1 cellular context compared by ENCODE assay signal in the genomic region with DNA sequence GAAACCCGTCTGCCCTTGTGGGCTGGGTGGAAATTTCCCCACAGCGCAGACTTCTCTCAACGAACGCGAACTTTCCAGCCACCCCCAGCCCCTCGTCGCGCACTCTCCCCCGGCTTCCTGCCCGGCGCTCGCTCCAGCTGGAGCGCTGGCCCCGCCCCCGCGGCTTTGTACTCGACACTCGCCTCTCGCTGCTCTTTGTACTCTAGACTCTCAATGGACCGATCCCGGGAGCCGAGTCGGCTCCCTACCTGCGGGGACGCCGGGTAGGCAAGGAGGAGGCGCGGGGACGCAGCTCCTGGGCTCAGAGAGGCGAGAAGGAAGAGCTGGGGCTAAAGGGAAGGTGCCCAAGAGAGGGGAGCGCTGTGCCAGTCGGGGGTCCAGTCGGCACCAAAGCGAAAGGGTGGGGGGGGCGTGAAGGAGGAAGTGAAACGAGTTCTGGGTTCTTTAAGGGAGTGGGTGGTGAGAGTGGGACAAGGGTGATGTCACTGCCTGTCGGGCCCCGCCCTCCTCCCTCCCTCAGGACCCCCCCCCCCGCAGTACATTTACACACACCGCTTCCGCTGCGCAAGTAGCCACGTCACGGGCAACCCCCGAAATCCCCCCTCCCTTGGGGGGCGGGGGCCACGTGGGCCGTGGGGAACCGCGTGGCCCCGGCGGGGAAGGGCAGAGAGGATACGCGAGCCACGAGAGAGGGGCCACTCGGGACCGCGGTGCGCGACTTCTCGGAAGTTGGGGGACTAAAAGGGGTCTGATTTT.
TF ChIP-seq lines count a peak whose summit lies in the region.

No MANE protein-coding gene starts in this region.

TF ChIP-seq in endothelial cell of umbilical vein, 7 proteins besides CTCF, POLR2A, EP300 and RAD21:
- TF ChIP-seq GATA2 (IDR thresholded peaks at IDR 0.05; ENCODE audit: insufficient read depth, insufficient read length, low read depth, low read length) = no peak
- TF ChIP-seq FOS (IDR thresholded peaks at IDR 0.05; ENCODE audit: borderline replicate concordance, insufficient read depth, low read length) = no peak
- TF ChIP-seq JUN (IDR thresholded peaks at IDR 0.05; ENCODE audit: borderline replicate concordance, insufficient read depth, insufficient read length, low read depth) = no peak
- no peak for TF ChIP-seq EZH2 (IDR thresholded peaks at IDR 0.05; ENCODE audit: borderline replicate concordance, low read depth, low read length, severe bottlenecking)
- TF ChIP-seq, protein P1, sequence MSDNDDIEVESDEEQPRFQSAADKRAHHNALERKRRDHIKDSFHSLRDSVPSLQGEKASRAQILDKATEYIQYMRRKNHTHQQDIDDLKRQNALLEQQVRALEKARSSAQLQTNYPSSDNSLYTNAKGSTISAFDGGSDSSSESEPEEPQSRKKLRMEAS (IDR thresholded peaks at IDR 0.05; ENCODE audit: insufficient read depth, insufficient read length) = peak; percentile 69
- peak; percentile 32 for TF ChIP-seq MYC (IDR thresholded peaks at IDR 0.05; ENCODE audit: low read depth, low read length)
- no peak for TF ChIP-seq POLR2AphosphoS5 (IDR thresholded peaks at IDR 0.05; ENCODE audit: insufficient read depth, low read depth, low read length)
